ENCODE assay signal across 8 cellular contexts in genomic region chr1:1374861-1375662, GRCh38. TPM values are rescaled to one million over a fixed set of nuclear protein-coding genes. Genes with fewer than 3 reads are reported as not detected.
DNase-seq lines count a peak whose midpoint lies in the region; ATAC-seq and TF ChIP-seq lines count a peak whose summit lies in the region.

AURKAIP1 (minus strand) TSS chr1:1375207; CDS start chr1:1374756, 451 bp downstream.

- no peaks in the 10 kb centered on the region for H3K36me3 ChIP-seq in breast epithelium
- peaks cover 11 to 16% (median 13%) of the 10 kb centered on the region in 3 donors for H3K36me3 ChIP-seq in skeletal muscle tissue (ENCODE audit: control insufficient read depth in 3 of 3, insufficient read depth in 3 of 3, low read length in 3 of 3)

- TF ChIP-seq CTCF in AG04450 (IDR thresholded peaks at IDR 0.05; ENCODE audit: low read depth, low read length) = peak; percentile 47
- peak; percentile 35; the same call in 1 of the 2 replicates for TF ChIP-seq CTCF in VCaP (conservative IDR thresholded peaks at IDR 0.05)
- TF ChIP-seq CTCF in breast epithelium (IDR thresholded peaks at IDR 0.05) = peak in 1 of 3 donors; percentile 32

- peak within 1 kb of the TSS; percentile 92 to 99 (median 98) for H3K9ac ChIP-seq in skeletal muscle tissue (ENCODE audit: low read depth in 1 of 3, low read length in 3 of 3)

- CTCF ChIA-PET in AG04450 (lab: Charles Lee) = interaction anchor here (0.5 kb wide), 1 partner anchor 66 kb away, joined by 3 read pairs; no protein-coding TSS in a partner anchor

- H3K27me3 ChIP-seq in AG04450 (ENCODE audit: control insufficient read depth, insufficient read depth, low read length) (no peaks in the 10 kb centered on the region), breast epithelium (no peaks in the 10 kb centered on the region), skeletal muscle tissue (ENCODE audit: control insufficient read depth in 3 of 3, insufficient read depth in 3 of 3, low read length in 3 of 3) (no peaks in the 10 kb centered on the region)

- intact Hi-C loops in breast epithelium (cut with DNase I; ENCODE audit: low total_unique reads) = no loop called here

- peak within 1 kb of the TSS; percentile 85 for H3K27ac ChIP-seq in AG04450 (ENCODE audit: low read depth, low read length)
- H3K27ac ChIP-seq in VCaP = peak within 1 kb of the TSS; percentile 99
- peak within 1 kb of the TSS; percentile 95 to 98 for H3K27ac ChIP-seq in breast epithelium
- H3K27ac ChIP-seq in skeletal muscle tissue (ENCODE audit: low read depth, low read length) = peak within 1 kb of the TSS; percentile 95

- H3K4me1 ChIP-seq in breast epithelium (peaks cover 13 to 15% of the 10 kb centered on the region in 2 donors), skeletal muscle tissue (ENCODE audit: control insufficient read depth in 3 of 3, insufficient read depth in 3 of 3, low read length in 3 of 3) (peaks cover 32 to 49% (median 42%) of the 10 kb centered on the region in 3 donors)

- POLR2A ChIA-PET in AG04450 (lab: Yijun Ruan, JAX) = interaction anchor here (0.6 to 2.2 kb wide), 22 partner anchors 10 to 195 kb away, joined by 3 to 16 read pairs (median 4); partner anchors contain the start of genes ATAD3A, CCNL2, MRPL20 and MXRA8

- peaks cover 4% of the 10 kb centered on the region; the same call in 1 of the 2 replicates for H3K9me3 ChIP-seq in AG04450 (ENCODE audit: control insufficient read depth, insufficient read depth, low read length)
- no peaks in the 10 kb centered on the region for H3K9me3 ChIP-seq in breast epithelium
- H3K9me3 ChIP-seq in iPS-18c (ENCODE audit: control insufficient read depth, insufficient read depth, low read length) = peaks cover 2% of the 10 kb centered on the region
- no peaks in the 10 kb centered on the region for H3K9me3 ChIP-seq in skeletal muscle tissue (ENCODE audit: control insufficient read depth in 3 of 3, low read length in 3 of 3)

- DNase-seq in AG04450 (ENCODE audit: low read depth, low spot score) (peak; percentile 100), NCI-H2196 treated with DMSO at 0.1 percent for 48 hours (lab: John Stamatoyannopoulos, UW; ENCODE audit: unreplicated experiment) (peak; percentile 96), breast epithelium (ENCODE audit: low spot score in 2 of 2) (peak; percentile 98 to 99)

- peak; percentile 36 for TF ChIP-seq POLR2A in breast epithelium (IDR thresholded peaks at IDR 0.05)

- ATAC-seq in GM18870 (IDR thresholded peaks at IDR 0.05; ENCODE audit: unreplicated experiment) (peak; percentile 89), HG03135 (IDR thresholded peaks at IDR 0.05; ENCODE audit: unreplicated experiment) (peak; percentile 81)

- H3K4me3 ChIP-seq in AG04450 (ENCODE audit: low read depth, low read length) (peak within 1 kb of the TSS; percentile 83), breast epithelium (peak within 1 kb of the TSS; percentile 98 to 99 (median 99)), iPS-18c (ENCODE audit: insufficient read depth, low read depth, low read length) (peak within 1 kb of the TSS; percentile 88), skeletal muscle tissue (ENCODE audit: low read length in 3 of 3) (peak within 1 kb of the TSS; percentile 88 to 93 (median 90))

RNA-seq across cellular contexts. Expression of gene AURKAIP1, which starts in this region (rescaled TPM):
- polyA plus RNA-seq in AG04450 (2011; rRNA removed) = 54.3 and 71.2 TPM in 2 replicates
- polyA minus RNA-seq in AG04450 (2011; rRNA and poly(A)+ RNA removed) = 17.7 and 23.9 TPM in 2 replicates
- total RNA-seq in breast epithelium (100 to 1,000 TPM in 1 of 3 donors, 10 to 100 TPM in 2; 91.3 to 116 (median 99.6) TPM), skeletal muscle tissue (51.7 TPM)

Comparison
In these comparisons a context has a peak if more than half of its experiments do, and no peak if none do; other contexts are left out.
1. Peak in every context shown above with its lines: DNase-seq, ATAC-seq, H3K4me3 ChIP-seq and H3K27ac ChIP-seq.